26 cellular contexts compared by ENCODE assay signal in genomic region chrX:136598631-136599030, GRCh38. TPM values are rescaled to one million over a fixed set of nuclear protein-coding genes. Genes with fewer than 3 reads are reported as not detected.
DNase-seq lines count a peak whose midpoint lies in the region; ATAC-seq and TF ChIP-seq lines count a peak whose summit lies in the region.
"Had no signal": no experiment of that assay in that cellular context is flagged by ENCODE, and none has a peak within 500 bp of the region (broad histone marks: within the 10 kb centered on the region; RNA-seq: fewer than 3 reads in every experiment).

No MANE protein-coding gene starts in this region.

- H3K27ac ChIP-seq in CD4-positive, alpha-beta memory T cell (ENCODE audit: low read depth, low read length): peak overlapping the region; percentile 40
- H3K27ac ChIP-seq: breast epithelium, heart right ventricle, parathyroid adenoma, suprapubic skin had no signal

- peak overlapping the region; percentile 54 to 87 (median 68) for H3K4me3 Mint-ChIP-seq in CD4-positive, alpha-beta memory T cell
- peak overlapping the region; percentile 54 for H3K4me3 Mint-ChIP-seq in activated CD4-positive, alpha-beta memory T cell treated with anti-CD3 and anti-CD28 coated beads for 36 hours
- no peak overlapping the region for H3K4me3 Mint-ChIP-seq in progenitor cell of endocrine pancreas (ENCODE audit: low read depth)
- H3K4me3 Mint-ChIP-seq: nephron had no signal

- H3K27ac Mint-ChIP-seq in CD4-positive, alpha-beta memory T cell: peak overlapping the region; percentile 81 to 94 (median 92)
- H3K27ac Mint-ChIP-seq in activated CD4-positive, alpha-beta memory T cell treated with anti-CD3 and anti-CD28 coated beads for 36 hours: peak overlapping the region; percentile 92
- no peak overlapping the region for H3K27ac Mint-ChIP-seq in progenitor cell of endocrine pancreas
- H3K27ac Mint-ChIP-seq: nephron had no signal

- H3K4me1 ChIP-seq in CD4-positive, alpha-beta memory T cell (ENCODE audit: insufficient read depth, low read length): peaks cover 54% of the 10 kb centered on the region
- H3K4me1 ChIP-seq: breast epithelium, HAP-1, heart right ventricle, parathyroid adenoma, suprapubic skin had no signal

- POLR2A ChIA-PET in CD4-positive, alpha-beta memory T cell (lab: Charles Lee; ENCODE audit: partially characterized antibody): interaction anchor here (0.6 to 3.2 kb wide), 18 partner anchors 9 to 613 kb away, joined by 3 to 26 read pairs (median 4); no protein-coding TSS in a partner anchor
- POLR2A ChIA-PET in activated CD4-positive, alpha-beta memory T cell treated with anti-CD3 and anti-CD28 coated beads for 36 hours (lab: Charles Lee): interaction anchor here (0.6 to 2.0 kb wide), 13 partner anchors 8 to 282 kb away, joined by 3 to 10 read pairs (median 3); partner anchors contain the start of gene RBMX

- H3K36me3 ChIP-seq in CD4-positive, alpha-beta memory T cell (ENCODE audit: insufficient read depth, low read length): no peaks in the 10 kb centered on the region
- H3K36me3 ChIP-seq: BE2C, breast epithelium, HAP-1, heart right ventricle, suprapubic skin had no signal

- intact Hi-C loops in CD4-positive, alpha-beta memory T cell (cut with micrococcal nuclease): no loop called here
- intact Hi-C loops in activated CD4-positive, alpha-beta memory T cell treated with anti-CD3 and anti-CD28 coated beads for 36 hours (cut with micrococcal nuclease): loop anchor here (1.0 to 2.0 kb wide), 3 partner anchors 13 to 22 kb away; no protein-coding TSS in a partner anchor

- peak; percentile 19 to 38 for DNase-seq in activated CD4-positive, alpha-beta T cell treated with anti-CD3 and anti-CD28 coated beads for 4 hours
- no peak for DNase-seq in activated CD4-positive, alpha-beta T cell treated with anti-CD3 and anti-CD28 coated beads for 1 hour
- peak in 2 of 5 donors; percentile 50 to 68 for DNase-seq in CD4-positive, alpha-beta memory T cell
- DNase-seq in activated CD4-positive, alpha-beta memory T cell treated with anti-CD3 and anti-CD28 coated beads for 36 hours: peak; percentile 63
- DNase-seq in central memory CD4-positive, alpha-beta T cell: peak; percentile 46
- DNase-seq in NCI-H774 (lab: John Stamatoyannopoulos, UW): no peak
- no peak for DNase-seq in progenitor cell of endocrine pancreas (ENCODE audit: low spot score, unreplicated experiment)
- DNase-seq: BE2C, Calu3, cortex of kidney, heart right ventricle, NCI-H1048, NCI-H1930, NCI-H345, SHP77 treated with DMSO at 0.1 percent for 48 hours had no signal

- peaks cover 0 to 2% (median 0%) of the 10 kb centered on the region in 8 donors for H3K9me3 Mint-ChIP-seq in CD4-positive, alpha-beta memory T cell
- peaks cover 7% of the 10 kb centered on the region for H3K9me3 Mint-ChIP-seq in activated CD4-positive, alpha-beta memory T cell treated with anti-CD3 and anti-CD28 coated beads for 36 hours
- H3K9me3 Mint-ChIP-seq in progenitor cell of endocrine pancreas (ENCODE audit: low read depth): peaks cover 28% of the 10 kb centered on the region

- CTCF ChIA-PET in CD4-positive, alpha-beta memory T cell (lab: Charles Lee; ENCODE audit: partially characterized antibody): interaction anchor here (0.8 to 2.3 kb wide), 5 partner anchors 10 to 22 kb away, joined by 3 to 9 read pairs (median 5); no protein-coding TSS in a partner anchor
- CTCF ChIA-PET in activated CD4-positive, alpha-beta memory T cell treated with anti-CD3 and anti-CD28 coated beads for 36 hours (lab: Charles Lee): interaction anchor here (0.7 to 1.6 kb wide), 7 partner anchors 10 to 102 kb away, joined by 3 to 6 read pairs (median 4); no protein-coding TSS in a partner anchor

- TF ChIP-seq CTCF in progenitor cell of endocrine pancreas (IDR thresholded peaks at IDR 0.05; ENCODE audit: unreplicated experiment): no peak

- H3K4me3 ChIP-seq in CD4-positive, alpha-beta memory T cell (ENCODE audit: low read length in 2 of 2): no peak overlapping the region
- H3K4me3 ChIP-seq: breast epithelium, HAP-1, heart right ventricle, suprapubic skin had no signal

- no peaks in the 10 kb centered on the region for H3K36me3 Mint-ChIP-seq in CD4-positive, alpha-beta memory T cell
- H3K36me3 Mint-ChIP-seq in activated CD4-positive, alpha-beta memory T cell treated with anti-CD3 and anti-CD28 coated beads for 36 hours: no peaks in the 10 kb centered on the region
- no peaks in the 10 kb centered on the region for H3K36me3 Mint-ChIP-seq in progenitor cell of endocrine pancreas (ENCODE audit: insufficient read depth)

- no peak for ATAC-seq in GM21576 (IDR thresholded peaks at IDR 0.05; ENCODE audit: unreplicated experiment)
- ATAC-seq: heart right ventricle, left lobe of liver, sciatic nerve had no signal

- H3K9me3 ChIP-seq in CD4-positive, alpha-beta memory T cell (ENCODE audit: control insufficient read depth in 1 of 2, low read length in 2 of 2): no peaks in the 10 kb centered on the region
- H3K9me3 ChIP-seq: BE2C, breast epithelium, HAP-1, heart right ventricle, suprapubic skin had no signal

- no peaks in the 10 kb centered on the region for H3K27me3 Mint-ChIP-seq in CD4-positive, alpha-beta memory T cell
- H3K27me3 Mint-ChIP-seq in activated CD4-positive, alpha-beta memory T cell treated with anti-CD3 and anti-CD28 coated beads for 36 hours: no peaks in the 10 kb centered on the region
- H3K27me3 Mint-ChIP-seq in progenitor cell of endocrine pancreas: no peaks in the 10 kb centered on the region

- H3K4me1 Mint-ChIP-seq in CD4-positive, alpha-beta memory T cell: peaks cover 30 to 62% (median 46%) of the 10 kb centered on the region in 4 donors
- peaks cover 62% of the 10 kb centered on the region for H3K4me1 Mint-ChIP-seq in activated CD4-positive, alpha-beta memory T cell treated with anti-CD3 and anti-CD28 coated beads for 36 hours (ENCODE audit: low read depth)
- H3K4me1 Mint-ChIP-seq in progenitor cell of endocrine pancreas (ENCODE audit: low read depth): no peaks in the 10 kb centered on the region
- H3K4me1 Mint-ChIP-seq: nephron had no signal

- H3K27me3 ChIP-seq in CD4-positive, alpha-beta memory T cell (ENCODE audit: insufficient read depth, low read length): no peaks in the 10 kb centered on the region
- H3K27me3 ChIP-seq: BE2C, suprapubic skin had no signal

RNA-seq across cellular contexts. Expression of gene CD40LG, which starts 49.3 kb away (rescaled TPM):
- 10 to 100 TPM; 68.4 to 75.0 TPM for total RNA-seq in CD4-positive, alpha-beta memory T cell
- polyA plus RNA-seq in CD4-positive, alpha-beta memory T cell: 100 to 1,000 TPM; 109 to 137 TPM
- total RNA-seq in activated CD4-positive, alpha-beta memory T cell treated with anti-CD3 and anti-CD28 coated beads for 36 hours: 100 to 1,000 TPM; 153 to 155 TPM
- not detected in 2 replicates for total RNA-seq in progenitor cell of endocrine pancreas
- total RNA-seq: A172, Calu3, Daoy, HT1080, suprapubic skin had no signal

Comparison
In these comparisons a context has a peak if more than half of its experiments do, and no peak if none do; other contexts are left out.
1. DNase-seq: peak in activated CD4-positive, alpha-beta T cell treated with anti-CD3 and anti-CD28 coated beads for 4 hours (2 of 2), activated CD4-positive, alpha-beta memory T cell treated with anti-CD3 and anti-CD28 coated beads for 36 hours (single experiment) and central memory CD4-positive, alpha-beta T cell (single experiment); none in activated CD4-positive, alpha-beta T cell treated with anti-CD3 and anti-CD28 coated beads for 1 hour (single experiment), NCI-H774 (single experiment) and progenitor cell of endocrine pancreas (single experiment).
2. RNA of gene CD40LG, which starts 49.3 kb away (total RNA-seq): 153 to 155 TPM in activated CD4-positive, alpha-beta memory T cell treated with anti-CD3 and anti-CD28 coated beads for 36 hours and 68.4 to 75.0 TPM in CD4-positive, alpha-beta memory T cell; not detected in progenitor cell of endocrine pancreas; every median in the first group is over 10 times any median in the second.